In the genomic region with DNA sequence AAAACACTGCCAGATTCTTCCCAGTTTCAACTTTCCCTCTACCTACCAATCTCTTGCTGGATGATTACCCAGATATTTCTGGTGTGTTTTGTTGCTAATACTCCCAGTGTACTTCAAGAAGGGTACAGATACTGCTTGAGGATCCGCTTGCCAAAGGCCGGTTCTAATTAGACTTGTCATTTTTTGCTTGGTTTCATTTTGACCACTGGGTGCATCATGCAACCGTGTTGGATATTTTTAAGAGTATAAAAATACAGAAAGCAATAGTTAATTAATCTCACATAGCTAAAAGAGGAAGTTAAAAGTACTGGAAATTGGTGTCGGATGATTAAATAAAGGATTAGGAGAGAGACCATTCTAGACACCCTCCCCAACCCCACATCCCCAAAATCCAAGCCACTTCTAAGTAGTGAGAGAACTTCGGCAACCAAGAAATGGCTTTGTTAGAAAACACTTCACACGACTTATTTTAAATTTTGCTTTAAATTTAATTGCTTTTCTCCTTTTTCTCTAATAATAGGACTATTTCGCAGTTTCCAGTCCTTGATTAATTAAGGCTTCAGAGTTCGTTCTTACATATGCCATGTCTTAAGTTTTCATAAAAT, we compare ENCODE assay signal across 8 cellular contexts. TPM values are rescaled to one million over a fixed set of nuclear protein-coding genes. Genes with fewer than 3 reads are reported as not detected.
DNase-seq lines count a peak whose midpoint lies in the region; ATAC-seq and TF ChIP-seq lines count a peak whose summit lies in the region.

No MANE protein-coding gene starts in this region.

- H3K4me2 ChIP-seq in HCT116 (ENCODE audit: low read length), result peak overlapping the region; percentile 96

- H2AFZ ChIP-seq in HCT116 (ENCODE audit: low read depth, low read length, poor library complexity, severe bottlenecking), result peak overlapping the region; percentile 32

- no peak for TF ChIP-seq POLR2A in HCT116 (IDR thresholded peaks at IDR 0.05; ENCODE audit: borderline replicate concordance, extremely low read depth, insufficient read depth, insufficient read length)

- peaks cover 0 to 15% of the 10 kb centered on the region in 2 donors for H3K36me3 Mint-ChIP-seq in CD4-positive, alpha-beta memory T cell
- H3K36me3 Mint-ChIP-seq in stimulated activated naive B cell treated with anti-CD40 and anti-IgM and Interleukin-4, amounts not matched to agents 10 μg/mL and 1 μg/mL and 100 μg/mL, for 72 hours, result no peaks in the 10 kb centered on the region

- peak overlapping the region in 1 of 2 donors; percentile 91 for H3K4me3 ChIP-seq in CD4-positive, alpha-beta memory T cell (ENCODE audit: low read length in 2 of 2)
- H3K4me3 ChIP-seq in HCT116 (replicated peaks in 1 of 2; ENCODE audit: low read depth in 1 of 2, low read length in 2 of 2) (peak overlapping the region; percentile 82 to 93; a peak in 3 of 4 replicates), WI38 (ENCODE audit: low read depth, low read length) (peak overlapping the region; percentile 94)

- no peak for DNase-seq in CD4-positive, alpha-beta memory T cell
- DNase-seq in HCT116 (ENCODE audit: low read depth, low spot score), result no peak
- peak; percentile 46 for DNase-seq in hepatic stellate cell (ENCODE audit: low spot score)
- no peak for DNase-seq in stimulated activated naive B cell treated with anti-CD40 and anti-IgM and Interleukin-4, amounts not matched to agents 10 μg/mL and 1 μg/mL and 100 μg/mL, for 72 hours

- no peaks in the 10 kb centered on the region for H4K20me1 ChIP-seq in HCT116 (ENCODE audit: insufficient read depth)

- no peaks in the 10 kb centered on the region for H3K27me3 ChIP-seq in CD4-positive, alpha-beta memory T cell (ENCODE audit: insufficient read depth, low read length)
- H3K27me3 ChIP-seq in HCT116 (ENCODE audit: insufficient read depth, low read length), result no peaks in the 10 kb centered on the region

- intact Hi-C loops in CD4-positive, alpha-beta memory T cell (cut with micrococcal nuclease), result loop anchor here (1.0 to 10.0 kb wide), 8 partner anchors 7 to 767 kb away; a partner anchor contains a TSS
- intact Hi-C loops in HCT116 (cut with micrococcal nuclease), result loop anchor here (1.0 kb wide), 1 partner anchor 7 kb away; a partner anchor contains a TSS

- POLR2A ChIA-PET in CD4-positive, alpha-beta memory T cell (lab: Charles Lee; ENCODE audit: partially characterized antibody), result interaction anchor here (1.1 to 4.4 kb wide), 6 partner anchors 7 to 268 kb away, joined by 3 to 122 read pairs (median 4); a partner anchor contains a TSS
- POLR2A ChIA-PET in HCT116 (lab: Charles Lee), result interaction anchor here (1.0 to 1.8 kb wide), 2 partner anchors 10 to 11 kb away, joined by 3 read pairs; no protein-coding TSS in a partner anchor

- CTCF ChIA-PET in CD4-positive, alpha-beta memory T cell (lab: Charles Lee; ENCODE audit: partially characterized antibody), result interaction anchor here (0.7 to 3.5 kb wide), 5 partner anchors 11 to 45 kb away, joined by 3 to 25 read pairs (median 3); no protein-coding TSS in a partner anchor
- CTCF ChIA-PET in HCT116 (lab: Charles Lee), result no interaction called here

- peak overlapping the region; percentile 77 for H3K9ac ChIP-seq in HCT116 (ENCODE audit: low read length)

- RAD21 ChIA-PET in HCT116 (lab: Charles Lee; ENCODE audit: low non-redundant PET in 1 of 2, low total read pairs in 2 of 2, uncharacterized antibody in 2 of 2, unreplicated experiment in 2 of 2), result interaction anchor here in 1 of 2 experiments (0.8 kb wide), 1 partner anchor 9 kb away, joined by 3 read pairs; no protein-coding TSS in a partner anchor

- no peak for TF ChIP-seq RAD21 in HCT116 (IDR thresholded peaks at IDR 0.05; ENCODE audit: low read depth)

- H3K4me1 Mint-ChIP-seq in CD4-positive, alpha-beta memory T cell, result peaks cover 9 to 30% (median 23%) of the 10 kb centered on the region in 4 donors
- peaks cover 11 to 21% of the 10 kb centered on the region in 2 donors for H3K4me1 Mint-ChIP-seq in stimulated activated naive B cell treated with anti-CD40 and anti-IgM and Interleukin-4, amounts not matched to agents 10 μg/mL and 1 μg/mL and 100 μg/mL, for 72 hours

- H3K9me3 Mint-ChIP-seq in CD4-positive, alpha-beta memory T cell, result no peaks in the 10 kb centered on the region
- H3K9me3 Mint-ChIP-seq in stimulated activated naive B cell treated with anti-CD40 and anti-IgM and Interleukin-4, amounts not matched to agents 10 μg/mL and 1 μg/mL and 100 μg/mL, for 72 hours, result no peaks in the 10 kb centered on the region

- H3K4me1 ChIP-seq in CD4-positive, alpha-beta memory T cell (ENCODE audit: insufficient read depth, low read length), result peaks cover 27% of the 10 kb centered on the region
- H3K4me1 ChIP-seq in HCT116 (ENCODE audit: control insufficient read depth in 1 of 2, insufficient read depth in 2 of 2, low read length in 2 of 2), result peaks cover 7 to 24% of the 10 kb centered on the region in 2 experiments; a peak in 3 of 4 replicates

- no peaks in the 10 kb centered on the region for H3K36me3 ChIP-seq in CD4-positive, alpha-beta memory T cell (ENCODE audit: insufficient read depth, low read length)
- H3K36me3 ChIP-seq in HCT116 (ENCODE audit: control insufficient read depth in 1 of 2, insufficient read depth in 2 of 2, low read length in 2 of 2), result no peaks in the 10 kb centered on the region

- H3K27me3 Mint-ChIP-seq in CD4-positive, alpha-beta memory T cell, result no peaks in the 10 kb centered on the region
- H3K27me3 Mint-ChIP-seq in stimulated activated naive B cell treated with anti-CD40 and anti-IgM and Interleukin-4, amounts not matched to agents 10 μg/mL and 1 μg/mL and 100 μg/mL, for 72 hours, result peaks cover 0 to 8% of the 10 kb centered on the region in 2 donors

- TF ChIP-seq CTCF in HCT116 (IDR thresholded peaks at IDR 0.05 in 2 of 3, conservative IDR thresholded peaks at IDR 0.05 in 1 of 3; ENCODE audit: borderline replicate concordance in 1 of 3, insufficient read depth in 1 of 3, low read depth in 2 of 3, low read length in 2 of 3), result peak in 1 of 3 experiments; percentile 4; a peak in 1 of 6 replicates
- no peak for TF ChIP-seq CTCF in WI38 (IDR thresholded peaks at IDR 0.05; ENCODE audit: low read depth, low read length)

- no peaks in the 10 kb centered on the region for H3K9me3 ChIP-seq in CD4-positive, alpha-beta memory T cell (ENCODE audit: control insufficient read depth in 1 of 2, low read length in 2 of 2)
- H3K9me3 ChIP-seq in HCT116 (ENCODE audit: control insufficient read depth in 1 of 2, insufficient read depth in 1 of 2, low read depth in 1 of 2, low read length in 2 of 2), result no peaks in the 10 kb centered on the region

- H3K27ac Mint-ChIP-seq in CD4-positive, alpha-beta memory T cell, result peak overlapping the region; percentile 73 to 96 (median 90)
- no peak overlapping the region for H3K27ac Mint-ChIP-seq in stimulated activated naive B cell treated with anti-CD40 and anti-IgM and Interleukin-4, amounts not matched to agents 10 μg/mL and 1 μg/mL and 100 μg/mL, for 72 hours

- peak overlapping the region; percentile 93 to 100 (median 98) for H3K4me3 Mint-ChIP-seq in CD4-positive, alpha-beta memory T cell
- H3K4me3 Mint-ChIP-seq in stimulated activated naive B cell treated with anti-CD40 and anti-IgM and Interleukin-4, amounts not matched to agents 10 μg/mL and 1 μg/mL and 100 μg/mL, for 72 hours, result peak overlapping the region; percentile 83 to 93

- H3K9me2 ChIP-seq in HCT116 (ENCODE audit: insufficient read depth), result no peaks in the 10 kb centered on the region; the same call in 1 of the 2 replicates

- BruUV-seq in HCT116 (replicated peaks; lab: Mats Ljungman, UMichigan), result no TSS peak

- H3K27ac ChIP-seq in CD4-positive, alpha-beta memory T cell (ENCODE audit: low read depth, low read length), result peak overlapping the region; percentile 76
- H3K27ac ChIP-seq in HCT116 (ENCODE audit: low read depth, low read length), result peak overlapping the region; percentile 76; the same call in 1 of the 2 replicates

- no peaks in the 10 kb centered on the region for H3K79me2 ChIP-seq in HCT116 (ENCODE audit: insufficient read depth, low read length)

- ATAC-seq in HCT116 (no peak), HG02885 (IDR thresholded peaks at IDR 0.05; ENCODE audit: poor library complexity, unreplicated experiment) (no peak), GM18858 (IDR thresholded peaks at IDR 0.05; ENCODE audit: unreplicated experiment) (no peak), GM21723 (IDR thresholded peaks at IDR 0.05; ENCODE audit: unreplicated experiment) (no peak)
- ATAC-seq in stimulated activated naive B cell treated with anti-CD40 and anti-IgM and Interleukin-4, amounts not matched to agents 10 μg/mL and 1 μg/mL and 100 μg/mL, for 72 hours (replicated peaks), result no peak

TF ChIP-seq in HCT116, 20 proteins besides CTCF, POLR2A, EP300 and RAD21:
- no peak for TF ChIP-seq FOSL1 (IDR thresholded peaks at IDR 0.05; ENCODE audit: low read depth)
- no peak for TF ChIP-seq JUND (IDR thresholded peaks at IDR 0.05)

RNA-seq across cellular contexts. Expression of a gene that starts 2.5 kb away (rescaled TPM):
- total RNA-seq in CD4-positive, alpha-beta memory T cell, result 1 to 10 TPM; 7.7 to 9.2 TPM
- polyA plus RNA-seq in CD4-positive, alpha-beta memory T cell, result 10 to 100 TPM; 12.9 to 14.8 TPM
- 9.4 TPM for total RNA-seq in HCT116 (2021; ENCODE audit: unreplicated experiment)
- polyA plus RNA-seq in HCT116 (2012), result 5.2 and 8.0 TPM in 2 replicates

RNA-seq across cellular contexts. Expression of a gene that starts 7.5 kb away (rescaled TPM):
- 10 to 100 TPM; 50.0 to 57.7 TPM for total RNA-seq in CD4-positive, alpha-beta memory T cell
- polyA plus RNA-seq in CD4-positive, alpha-beta memory T cell, result 10 to 100 TPM; 36.0 to 60.2 TPM
- total RNA-seq in HCT116 (2021; ENCODE audit: unreplicated experiment), result 73.2 TPM
- 54.9 and 67.3 TPM in 2 replicates for polyA plus RNA-seq in HCT116 (2012)
